1 cellular context compared by ENCODE assay signal in the genomic region with DNA sequence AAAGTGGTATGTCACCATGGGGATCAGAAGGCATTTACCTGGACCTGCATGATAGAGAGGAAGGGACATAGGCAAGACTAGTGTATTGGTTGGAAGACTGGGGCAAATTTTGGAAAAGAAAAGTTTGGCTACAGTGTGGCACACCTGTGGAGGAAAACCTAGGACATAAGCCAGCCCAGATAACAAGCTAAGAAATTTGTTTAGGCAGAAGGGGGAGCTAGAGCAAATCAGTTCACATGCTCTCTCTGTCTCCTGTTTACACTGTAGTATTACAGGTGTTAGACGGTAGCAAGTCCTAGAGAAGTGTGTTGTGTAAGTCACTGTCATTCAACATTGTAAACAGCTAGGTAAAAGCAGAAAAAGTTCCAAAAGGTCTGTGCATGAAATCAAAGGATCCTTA.
TF ChIP-seq lines count a peak whose summit lies in the region.

No MANE protein-coding gene starts in this region.

TF ChIP-seq in GM23338, 12 proteins besides CTCF, POLR2A, EP300 and RAD21 (continued from another document):
- no peak for TF ChIP-seq ZNF462 (CRISPR knock-in tag; IDR thresholded peaks at IDR 0.05)
- TF ChIP-seq JUNB (IDR thresholded peaks at IDR 0.05; ENCODE audit: unreplicated experiment): no peak
- no peak for TF ChIP-seq STAT1 (IDR thresholded peaks at IDR 0.05; ENCODE audit: unreplicated experiment)
- no peak for TF ChIP-seq EZH2phosphoT487 (IDR thresholded peaks at IDR 0.05; ENCODE audit: unreplicated experiment)
- no peak for TF ChIP-seq POLR2AphosphoS5 (IDR thresholded peaks at IDR 0.05; ENCODE audit: low read depth)
- no peak for TF ChIP-seq CREB1 (CRISPR knock-in tag; IDR thresholded peaks at IDR 0.05; ENCODE audit: low read depth)
- TF ChIP-seq, protein P1, sequence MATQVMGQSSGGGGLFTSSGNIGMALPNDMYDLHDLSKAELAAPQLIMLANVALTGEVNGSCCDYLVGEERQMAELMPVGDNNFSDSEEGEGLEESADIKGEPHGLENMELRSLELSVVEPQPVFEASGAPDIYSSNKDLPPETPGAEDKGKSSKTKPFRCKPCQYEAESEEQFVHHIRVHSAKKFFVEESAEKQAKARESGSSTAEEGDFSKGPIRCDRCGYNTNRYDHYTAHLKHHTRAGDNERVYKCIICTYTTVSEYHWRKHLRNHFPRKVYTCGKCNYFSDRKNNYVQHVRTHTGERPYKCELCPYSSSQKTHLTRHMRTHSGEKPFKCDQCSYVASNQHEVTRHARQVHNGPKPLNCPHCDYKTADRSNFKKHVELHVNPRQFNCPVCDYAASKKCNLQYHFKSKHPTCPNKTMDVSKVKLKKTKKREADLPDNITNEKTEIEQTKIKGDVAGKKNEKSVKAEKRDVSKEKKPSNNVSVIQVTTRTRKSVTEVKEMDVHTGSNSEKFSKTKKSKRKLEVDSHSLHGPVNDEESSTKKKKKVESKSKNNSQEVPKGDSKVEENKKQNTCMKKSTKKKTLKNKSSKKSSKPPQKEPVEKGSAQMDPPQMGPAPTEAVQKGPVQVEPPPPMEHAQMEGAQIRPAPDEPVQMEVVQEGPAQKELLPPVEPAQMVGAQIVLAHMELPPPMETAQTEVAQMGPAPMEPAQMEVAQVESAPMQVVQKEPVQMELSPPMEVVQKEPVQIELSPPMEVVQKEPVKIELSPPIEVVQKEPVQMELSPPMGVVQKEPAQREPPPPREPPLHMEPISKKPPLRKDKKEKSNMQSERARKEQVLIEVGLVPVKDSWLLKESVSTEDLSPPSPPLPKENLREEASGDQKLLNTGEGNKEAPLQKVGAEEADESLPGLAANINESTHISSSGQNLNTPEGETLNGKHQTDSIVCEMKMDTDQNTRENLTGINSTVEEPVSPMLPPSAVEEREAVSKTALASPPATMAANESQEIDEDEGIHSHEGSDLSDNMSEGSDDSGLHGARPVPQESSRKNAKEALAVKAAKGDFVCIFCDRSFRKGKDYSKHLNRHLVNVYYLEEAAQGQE (IDR thresholded peaks at IDR 0.05; ENCODE audit: unreplicated experiment): no peak
- TF ChIP-seq ETS1 (IDR thresholded peaks at IDR 0.05): no peak
- TF ChIP-seq ZNF114 (CRISPR knock-in tag; IDR thresholded peaks at IDR 0.05): no peak
- no peak for TF ChIP-seq EZH2 (IDR thresholded peaks at IDR 0.05; ENCODE audit: low read depth, unreplicated experiment)
- TF ChIP-seq NANOG (IDR thresholded peaks at IDR 0.05; ENCODE audit: borderline replicate concordance): no peak
